Comparison of ENCODE assay signal across 7 cellular contexts in the genomic region with DNA sequence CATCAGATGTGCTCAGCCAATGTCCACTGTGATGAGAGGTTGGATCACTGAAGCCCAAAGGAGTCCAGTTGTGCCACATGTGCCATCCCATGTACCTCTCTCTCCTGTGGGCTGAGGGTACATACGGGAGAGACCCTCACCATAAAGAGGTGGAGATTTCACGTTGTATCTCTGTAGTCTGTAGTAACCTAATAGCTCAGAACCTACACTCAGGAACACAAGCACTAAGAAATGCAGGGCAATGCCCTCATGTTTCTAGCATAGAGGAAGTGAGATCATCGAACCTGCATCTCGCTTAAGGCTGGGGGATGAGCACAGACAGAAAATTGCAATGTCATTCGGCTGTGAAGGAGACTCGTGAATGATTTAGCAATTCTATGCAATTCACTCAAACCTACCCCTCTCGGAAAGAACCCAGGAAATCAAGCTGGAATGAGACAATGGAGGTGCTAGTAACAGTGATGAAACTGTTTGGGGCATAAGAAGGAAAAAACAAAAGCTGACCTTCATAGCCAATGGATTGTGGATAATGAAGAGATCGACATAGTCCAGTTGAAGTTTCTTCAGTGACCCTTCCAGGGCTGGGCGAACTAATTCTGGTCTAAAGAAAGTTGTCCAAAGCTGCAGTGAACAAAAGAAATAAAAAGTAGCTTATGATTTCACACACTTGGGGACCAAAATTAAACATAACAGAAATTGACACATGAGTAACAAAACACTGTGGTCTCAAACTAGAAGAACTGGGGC.
DNase-seq lines count a peak whose midpoint lies in the region; ATAC-seq and TF ChIP-seq lines count a peak whose summit lies in the region.

No MANE protein-coding gene starts in this region.

- peak overlapping the region; percentile 91 for H3K27ac Mint-ChIP-seq in T-helper 1 cell treated with Interleukin-12 subunit alpha and Interleukin-12 subunit beta and Interleukin-4 antibody, amounts not matched to agents 30 μg/mL and 1 μg/mL, for 36 hours

- no peaks in the 10 kb centered on the region for H3K36me3 ChIP-seq in kidney epithelial cell (ENCODE audit: control insufficient read depth, insufficient read depth, low read length)

- peaks cover 30% of the 10 kb centered on the region for H3K36me3 Mint-ChIP-seq in T-helper 1 cell treated with Interleukin-12 subunit alpha and Interleukin-12 subunit beta and Interleukin-4 antibody, amounts not matched to agents 30 μg/mL and 1 μg/mL, for 36 hours (ENCODE audit: low read depth)

- TF ChIP-seq CTCF in kidney epithelial cell (IDR thresholded peaks at IDR 0.05; ENCODE audit: insufficient read depth, low read length, poor library complexity, severe bottlenecking) = no peak

- no peaks in the 10 kb centered on the region for H3K27me3 ChIP-seq in kidney epithelial cell (ENCODE audit: control insufficient read depth, insufficient read depth, low read length)

- peaks cover 42% of the 10 kb centered on the region for H3K4me1 Mint-ChIP-seq in T-helper 1 cell treated with Interleukin-12 subunit alpha and Interleukin-12 subunit beta and Interleukin-4 antibody, amounts not matched to agents 30 μg/mL and 1 μg/mL, for 36 hours (ENCODE audit: low read depth)

- peak; percentile 37 for DNase-seq in kidney epithelial cell (ENCODE audit: low read depth)
- DNase-seq in NCI-H345 treated with DMSO at 0.1 percent for 48 hours (lab: John Stamatoyannopoulos, UW; ENCODE audit: unreplicated experiment) = no peak
- no peak for DNase-seq in middle frontal gyrus (ENCODE audit: extremely low spot score, low spot score)

- ATAC-seq in GM18867 (IDR thresholded peaks at IDR 0.05; ENCODE audit: unreplicated experiment) (peak; percentile 73), HG03097 (IDR thresholded peaks at IDR 0.05; ENCODE audit: low FRiP score, unreplicated experiment) (peak; percentile 82), HG03135 (IDR thresholded peaks at IDR 0.05; ENCODE audit: unreplicated experiment) (no peak)

- H3K4me3 ChIP-seq in kidney epithelial cell (ENCODE audit: low read depth, low read length) = no peak overlapping the region

- peaks cover 4% of the 10 kb centered on the region for H3K9me3 Mint-ChIP-seq in T-helper 1 cell treated with Interleukin-12 subunit alpha and Interleukin-12 subunit beta and Interleukin-4 antibody, amounts not matched to agents 30 μg/mL and 1 μg/mL, for 36 hours

- H3K4me3 Mint-ChIP-seq in T-helper 1 cell treated with Interleukin-12 subunit alpha and Interleukin-12 subunit beta and Interleukin-4 antibody, amounts not matched to agents 30 μg/mL and 1 μg/mL, for 36 hours = peak overlapping the region; percentile 14

- H3K27me3 Mint-ChIP-seq in T-helper 1 cell treated with Interleukin-12 subunit alpha and Interleukin-12 subunit beta and Interleukin-4 antibody, amounts not matched to agents 30 μg/mL and 1 μg/mL, for 36 hours (ENCODE audit: low read depth) = no peaks in the 10 kb centered on the region
